1 cellular context compared by ENCODE assay signal in genomic region chr20:325043-325888, GRCh38.
TF ChIP-seq lines count a peak whose summit lies in the region.

SOX12 (plus strand) TSS chr20:325552; CDS start chr20:325925, 373 bp downstream.

TF ChIP-seq in GM23338, 12 proteins besides CTCF, POLR2A, EP300 and RAD21:
- TF ChIP-seq POLR2AphosphoS5 (IDR thresholded peaks at IDR 0.05; ENCODE audit: low read depth) (peak; percentile 47; the same call in 1 of the 2 replicates), ETS1 (IDR thresholded peaks at IDR 0.05) (no peak), EZH2phosphoT487 (IDR thresholded peaks at IDR 0.05; ENCODE audit: unreplicated experiment) (no peak), CREB1 (CRISPR knock-in tag; IDR thresholded peaks at IDR 0.05; ENCODE audit: low read depth) (peak; percentile 95)
